In the genomic region with DNA sequence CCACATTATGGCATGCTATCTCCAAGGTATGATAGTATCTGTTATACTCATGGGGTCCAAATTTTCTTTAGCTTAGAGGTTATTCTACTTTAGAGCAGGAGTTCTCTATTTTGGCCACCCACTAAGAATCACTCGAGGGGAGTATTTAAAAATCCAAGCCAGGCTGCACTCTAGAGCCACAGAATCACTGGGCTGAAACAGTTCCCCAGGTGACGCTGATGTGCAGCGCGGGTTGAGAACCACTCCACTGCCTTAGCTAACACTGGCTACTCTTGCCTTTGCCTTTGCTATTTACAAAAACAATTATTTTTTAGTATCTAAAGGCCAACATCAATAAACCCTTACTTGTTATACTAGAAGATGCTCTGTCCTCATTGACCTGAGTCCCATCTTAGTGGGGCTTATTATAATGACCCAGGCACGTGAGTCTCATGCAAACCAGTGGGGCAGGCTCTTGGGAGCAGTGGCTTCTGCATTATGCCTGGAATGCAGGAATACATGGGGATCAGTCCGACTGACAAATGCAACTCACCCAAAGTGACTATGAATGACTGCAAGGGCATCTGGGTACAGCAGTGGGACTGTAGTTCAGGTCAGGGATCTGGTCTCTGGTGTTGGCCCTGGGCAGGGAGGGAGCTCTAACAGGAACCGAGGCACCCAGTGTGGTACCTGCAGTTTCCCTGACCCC, we compare ENCODE assay signal across 28 cellular contexts. TPM values are rescaled to one million over a fixed set of nuclear protein-coding genes. Genes with fewer than 3 reads are reported as not detected.
"Had no signal": no experiment of that assay in that cellular context is flagged by ENCODE, and none has a peak within 500 bp of the region (broad histone marks: within the 10 kb centered on the region; RNA-seq: fewer than 3 reads in every experiment).

No MANE protein-coding gene starts in this region.

- H3K4me1 Mint-ChIP-seq: activated CD4-positive, alpha-beta memory T cell treated with anti-CD3 and anti-CD28 coated beads, Interleukin-2, amount 10 ng/mL, durations not matched to agents 7 days and 5 days; activated CD4-positive, alpha-beta T cell treated with anti-CD3 and anti-CD28 coated beads, Interleukin-2, amount 10 ng/mL, durations not matched to agents 7 days and 5 days; activated naive CD4-positive, alpha-beta T cell treated with anti-CD3 and anti-CD28 coated beads, Interleukin-2, amount 50 U/mL, for 24 hours; activated naive CD8-positive, alpha-beta T cell treated with anti-CD3 and anti-CD28 coated beads, Interleukin-2, amount 50 U/mL, for 24 hours; activated T-helper 17 cell treated with anti-CD3 and anti-CD28 coated beads, Interleukin-2, amount 50 U/mL, for 72 hours had no signal

- H3K4me3 Mint-ChIP-seq: activated CD4-positive, alpha-beta memory T cell treated with anti-CD3 and anti-CD28 coated beads, Interleukin-2, amount 10 ng/mL, durations not matched to agents 7 days and 5 days; activated CD4-positive, alpha-beta T cell treated with anti-CD3 and anti-CD28 coated beads, Interleukin-2, amount 10 ng/mL, durations not matched to agents 7 days and 5 days; activated naive CD4-positive, alpha-beta T cell treated with anti-CD3 and anti-CD28 coated beads, Interleukin-2, amount 50 U/mL, for 24 hours; activated naive CD8-positive, alpha-beta T cell treated with anti-CD3 and anti-CD28 coated beads, Interleukin-2, amount 50 U/mL, for 24 hours; activated T-cell treated with anti-CD3 and anti-CD28 coated beads, Interleukin-2, amount 50 U/mL, for 4 hours; activated T-helper 17 cell treated with anti-CD3 and anti-CD28 coated beads, Interleukin-2, amount 50 U/mL, for 72 hours; dendritic cell treated with granulocyte-macrophage colony-stimulating factor and Interleukin-4, amounts not matched to agents 40 ng/mL and 50 ng/mL, for 4 days; naive B cell; neural crest cell; WTC11 had no signal

- H3K27ac Mint-ChIP-seq: activated CD4-positive, alpha-beta memory T cell treated with anti-CD3 and anti-CD28 coated beads, Interleukin-2, amount 10 ng/mL, durations not matched to agents 7 days and 5 days; activated CD4-positive, alpha-beta T cell treated with anti-CD3 and anti-CD28 coated beads, Interleukin-2, amount 10 ng/mL, durations not matched to agents 7 days and 5 days; activated naive CD4-positive, alpha-beta T cell treated with anti-CD3 and anti-CD28 coated beads, Interleukin-2, amount 50 U/mL, for 24 hours; activated naive CD8-positive, alpha-beta T cell treated with anti-CD3 and anti-CD28 coated beads, Interleukin-2, amount 50 U/mL, for 24 hours; activated T-helper 17 cell treated with anti-CD3 and anti-CD28 coated beads, Interleukin-2, amount 50 U/mL, for 72 hours; dendritic cell treated with granulocyte-macrophage colony-stimulating factor and Interleukin-4, amounts not matched to agents 40 ng/mL and 50 ng/mL, for 4 days; WTC11 had no signal

- H3K27ac ChIP-seq: esophagus muscularis mucosa, foreskin keratinocyte, heart left ventricle, left ventricle myocardium inferior, spleen, thoracic aorta, upper lobe of left lung, vagina had no signal

- ATAC-seq: activated naive CD8-positive, alpha-beta T cell treated with anti-CD3 and anti-CD28 coated beads, Interleukin-2, amount 50 U/mL, for 24 hours; activated T-cell treated with anti-CD3 and anti-CD28 coated beads, Interleukin-2, amount 50 U/mL, for 4 hours; activated T-helper 17 cell treated with anti-CD3 and anti-CD28 coated beads, Interleukin-2, amount 50 U/mL, for 72 hours; foreskin keratinocyte; heart left ventricle; right cardiac atrium; stimulated activated naive CD8-positive, alpha-beta T cell treated with anti-CD3 and anti-CD28 coated beads, Interleukin-15, Interleukin-2, amounts not matched to agents 100 U/mL and 50 U/mL, for 24 hours; WTC11 had no signal

- DNase-seq: activated CD4-positive, alpha-beta memory T cell treated with anti-CD3 and anti-CD28 coated beads, Interleukin-2, amount 10 ng/mL, durations not matched to agents 7 days and 5 days; activated CD4-positive, alpha-beta T cell treated with anti-CD3 and anti-CD28 coated beads for 1 hour; activated CD4-positive, alpha-beta T cell treated with anti-CD3 and anti-CD28 coated beads, Interleukin-2, amount 10 ng/mL, durations not matched to agents 7 days and 5 days; activated CD8-positive, alpha-beta memory T cell treated with anti-CD3 and anti-CD28 coated beads, Interleukin-2, amount 50 U/mL, for 48 hours; activated gamma-delta T cell treated with Interleukin-2 at 50 U/mL for 16 hours; activated naive CD8-positive, alpha-beta T cell treated with anti-CD3 and anti-CD28 coated beads, Interleukin-2, amount 50 U/mL, for 24 hours; activated T-cell treated with anti-CD3 and anti-CD28 coated beads, Interleukin-2, amount 50 U/mL, for 4 hours; amygdala; central memory CD4-positive, alpha-beta T cell; foreskin keratinocyte; heart left ventricle; hypothalamus; left ventricle myocardium inferior; naive B cell; right cardiac atrium; spleen; stimulated activated naive CD8-positive, alpha-beta T cell treated with anti-CD3 and anti-CD28 coated beads, Interleukin-15, Interleukin-2, amounts not matched to agents 100 U/mL and 50 U/mL, for 24 hours; T-helper 2 cell; upper lobe of left lung had no signal

- H3K4me1 ChIP-seq: esophagus muscularis mucosa, heart left ventricle, left ventricle myocardium inferior, spleen, upper lobe of left lung, vagina had no signal

- H3K4me3 ChIP-seq: esophagus muscularis mucosa, heart left ventricle, left ventricle myocardium inferior, lung, spleen, thoracic aorta, upper lobe of left lung, vagina had no signal

- H3K36me3 Mint-ChIP-seq: activated naive CD4-positive, alpha-beta T cell treated with anti-CD3 and anti-CD28 coated beads, Interleukin-2, amount 50 U/mL, for 24 hours; naive B cell; WTC11 had no signal

- H3K36me3 ChIP-seq: esophagus muscularis mucosa, heart left ventricle, left ventricle myocardium inferior, spleen, thoracic aorta, upper lobe of left lung, vagina had no signal

- H3K27me3 ChIP-seq: esophagus muscularis mucosa, foreskin keratinocyte, heart left ventricle, upper lobe of left lung, vagina had no signal

- H3K9me3 Mint-ChIP-seq: activated CD4-positive, alpha-beta memory T cell treated with anti-CD3 and anti-CD28 coated beads, Interleukin-2, amount 10 ng/mL, durations not matched to agents 7 days and 5 days; activated CD4-positive, alpha-beta T cell treated with anti-CD3 and anti-CD28 coated beads, Interleukin-2, amount 10 ng/mL, durations not matched to agents 7 days and 5 days; activated naive CD4-positive, alpha-beta T cell treated with anti-CD3 and anti-CD28 coated beads, Interleukin-2, amount 50 U/mL, for 24 hours; activated naive CD8-positive, alpha-beta T cell treated with anti-CD3 and anti-CD28 coated beads, Interleukin-2, amount 50 U/mL, for 24 hours; activated T-cell treated with anti-CD3 and anti-CD28 coated beads, Interleukin-2, amount 50 U/mL, for 4 hours; activated T-helper 17 cell treated with anti-CD3 and anti-CD28 coated beads, Interleukin-2, amount 50 U/mL, for 72 hours; dendritic cell treated with granulocyte-macrophage colony-stimulating factor and Interleukin-4, amounts not matched to agents 40 ng/mL and 50 ng/mL, for 4 days; naive B cell; neural crest cell; WTC11 had no signal

- H3K9me3 ChIP-seq: esophagus muscularis mucosa, heart left ventricle, left ventricle myocardium inferior, spleen, thoracic aorta, upper lobe of left lung, vagina had no signal

RNA-seq across cellular contexts. Expression of a gene that starts 21.7 kb away (rescaled TPM):
- total RNA-seq: activated CD4-positive, alpha-beta memory T cell treated with anti-CD3 and anti-CD28 coated beads, Interleukin-2, amount 10 ng/mL, durations not matched to agents 7 days and 5 days; activated CD4-positive, alpha-beta T cell treated with anti-CD3 and anti-CD28 coated beads, Interleukin-2, amount 10 ng/mL, durations not matched to agents 7 days and 5 days; activated T-helper 17 cell treated with anti-CD3 and anti-CD28 coated beads, Interleukin-2, amount 50 U/mL, for 72 hours had no signal
